ENCODE assay signal across 27 cellular contexts in genomic region chr10:131014271-131014670, GRCh38.
"Had no signal": no experiment of that assay in that cellular context is flagged by ENCODE, and none has a peak within 500 bp of the region (broad histone marks: within the 10 kb centered on the region; RNA-seq: fewer than 3 reads in every experiment).

No MANE protein-coding gene starts in this region.

- H3K4me3 ChIP-seq: stomach, suprapubic skin, testis, thoracic aorta, thyroid gland, tibial artery, tibial nerve, transverse colon, upper lobe of left lung, upper lobe of right lung, uterus, vagina had no signal

- H3K4me1 ChIP-seq: stomach, suprapubic skin, thyroid gland, tibial artery, tibial nerve, transverse colon, upper lobe of left lung, upper lobe of right lung, uterus, vagina had no signal

- DNase-seq: stimulated activated CD4-positive, alpha-beta T cell treated with anti-CD3 and anti-CD28 coated beads, Interleukin-2, amount 100 ng/mL, for 48 hours; stimulated activated CD4-positive, alpha-beta T cell treated with anti-CD3 and anti-CD28 coated beads, Interleukin-4, amount 100 ng/mL, for 1 hour; stimulated activated CD4-positive, alpha-beta T cell treated with anti-CD3 and anti-CD28 coated beads, Interleukin-4, amount 100 ng/mL, for 24 hours; stimulated activated CD4-positive, alpha-beta T cell treated with anti-CD3 and anti-CD28 coated beads, Interleukin-4, amount 100 ng/mL, for 4 hours; stimulated activated CD8-positive, alpha-beta memory T cell treated with anti-CD3 and anti-CD28 coated beads, Interleukin-4, amount 100 ng/mL, for 48 hours; stimulated activated naive B cell treated with anti-CD40 and anti-IgM and Interleukin-4, amounts not matched to agents 10 μg/mL and 1 μg/mL and 100 μg/mL, for 72 hours; stimulated activated naive CD4-positive, alpha-beta T cell; stimulated activated naive CD4-positive, alpha-beta T cell treated with Interleukin-2 at 50 U/mL for 16 hours; stimulated activated naive CD8-positive, alpha-beta T cell treated with anti-CD3 and anti-CD28 coated beads, Interleukin-15, amount 100 ng/mL, for 72 hours; stimulated activated naive CD8-positive, alpha-beta T cell treated with anti-CD3 and anti-CD28 coated beads, Interleukin-15, Interleukin-2, amounts not matched to agents 100 U/mL and 50 U/mL, for 24 hours; stomach; substantia nigra; testis; thyroid gland; transverse colon; trophoblast cell; upper lobe of left lung; uterus had no signal

- H3K36me3 ChIP-seq: stomach, suprapubic skin, thoracic aorta, thyroid gland, tibial artery, tibial nerve, transverse colon, upper lobe of left lung, upper lobe of right lung, uterus, vagina had no signal

- ATAC-seq: stimulated activated effector memory CD8-positive, alpha-beta T cell treated with anti-CD3 and anti-CD28 coated beads, Interleukin-12 subunit alpha, Interleukin-12 subunit beta, amount 100 ng/mL, for 72 hours; stimulated activated memory B cell treated with anti-CD40 and anti-IgM and Interleukin-4, amounts not matched to agents 10 μg/mL and 1 μg/mL and 100 μg/mL, for 72 hours; stimulated activated naive B cell treated with anti-CD40 and anti-IgM and Interleukin-4, amounts not matched to agents 10 μg/mL and 1 μg/mL and 100 μg/mL, for 72 hours; stimulated activated naive CD8-positive, alpha-beta T cell treated with anti-CD3 and anti-CD28 coated beads, Interleukin-15, amount 100 ng/mL, for 72 hours; stimulated activated naive CD8-positive, alpha-beta T cell treated with anti-CD3 and anti-CD28 coated beads, Interleukin-15, Interleukin-2, amounts not matched to agents 100 U/mL and 50 U/mL, for 24 hours; upper lobe of right lung had no signal

- FAIRE-seq: urothelium cell line had no signal

- H3K9me3 ChIP-seq: stomach, suprapubic skin, testis, thoracic aorta, thyroid gland, tibial artery, transverse colon, upper lobe of left lung, upper lobe of right lung, uterus, vagina had no signal

- H3K27ac ChIP-seq: stomach, suprapubic skin, testis, thoracic aorta, thyroid gland, tibial artery, tibial nerve, transverse colon, upper lobe of left lung, upper lobe of right lung, uterus, vagina had no signal

- H3K27me3 ChIP-seq: testis, thyroid gland, tibial nerve, transverse colon, upper lobe of left lung, upper lobe of right lung, uterus, vagina had no signal
